Comparison of ENCODE assay signal across 25 cellular contexts in genomic region chr7:45061352-45061751, GRCh38. TPM values are rescaled to one million over a fixed set of nuclear protein-coding genes. Genes with fewer than 3 reads are reported as not detected.
DNase-seq lines count a peak whose midpoint lies in the region; ATAC-seq, FAIRE-seq and TF ChIP-seq lines count a peak whose summit lies in the region.
"Had no signal": no experiment of that assay in that cellular context is flagged by ENCODE, and none has a peak within 500 bp of the region (broad histone marks: within the 10 kb centered on the region; RNA-seq: fewer than 3 reads in every experiment).

No MANE protein-coding gene starts in this region.

- SMC1A ChIA-PET in GM12878 (lab: Charles Lee; ENCODE audit: uncharacterized antibody, unreplicated experiment) = interaction anchor here (1.1 to 2.2 kb wide), 4 partner anchors 9 to 88 kb away, joined by 3 to 6 read pairs (median 4); no protein-coding TSS in a partner anchor

- 95% methylated on average over 2 of the region's 2 CpGs for WGBS in GM12878 (ENCODE audit: insufficient coverage, insufficient replicate concordance, low lambda C conversion rate, missing lambda C conversion rate)

- H3K4me3 ChIP-seq in KMS-11 (IDR thresholded peaks at IDR 0.05; ENCODE audit: insufficient read depth, low read depth, low read length) (no peak overlapping the region), GM12878 (no peak overlapping the region)
- H3K4me3 ChIP-seq: left ventricle myocardium inferior, neural progenitor cell, Peyer's patch had no signal

- in situ Hi-C loops in GM12878 (cut with MboI) = no loop called here

- peaks cover 12% of the 10 kb centered on the region; the same call in 1 of the 2 replicates for H3K36me3 ChIP-seq in KMS-11 (ENCODE audit: insufficient read depth)
- H3K36me3 ChIP-seq in GM12878 (ENCODE audit: control insufficient read depth in 2 of 2, insufficient read depth in 2 of 2, low read length in 1 of 2) = peaks cover 14 to 31% of the 10 kb centered on the region in 2 experiments
- H3K36me3 ChIP-seq: neural progenitor cell had no signal

- intact Hi-C loops in GM12878 (cut with micrococcal nuclease; ENCODE audit: unreplicated experiment) = no loop called here

- no peaks in the 10 kb centered on the region for H3K9me3 Mint-ChIP-seq in activated T-cell treated with anti-CD3 and anti-CD28 coated beads, Interleukin-2, amount 50 U/mL, for 72 hours
- H3K9me3 Mint-ChIP-seq in natural killer cell treated with Interleukin-12 subunit alpha and Interleukin-12 subunit beta and Interleukin-15 and Interleukin-18, amount 100 ng/mL, for 72 hours = no peaks in the 10 kb centered on the region
- H3K9me3 Mint-ChIP-seq: neural progenitor cell had no signal

- no peak for TF ChIP-seq EP300 in GM12878 (IDR thresholded peaks at IDR 0.05; ENCODE audit: borderline replicate concordance in 1 of 2, control insufficient read depth in 1 of 2, low read depth in 2 of 2, low read length in 2 of 2)

- DNase-seq in activated T-cell treated with anti-CD3 and anti-CD28 coated beads, Interleukin-2, amount 50 U/mL, for 72 hours = no peak
- no peak for DNase-seq in activated T-cell treated with anti-CD3 and anti-CD28 coated beads, Interleukin-2, amount 50 U/mL, for 48 hours
- DNase-seq in GM12878 (ENCODE audit: low read depth, low spot score) (no peak), NK-92 (lab: John Stamatoyannopoulos, UW; ENCODE audit: unreplicated experiment) (no peak)
- no peak for DNase-seq in natural killer cell treated with Interleukin-12 subunit alpha and Interleukin-12 subunit beta and Interleukin-15 and Interleukin-18, amount 100 ng/mL, for 72 hours (ENCODE audit: low spot score)
- DNase-seq in activated effector memory CD4-positive, alpha-beta T cell treated with Interleukin-2 at 50 U/mL for 16 hours = no peak
- DNase-seq: activated CD4-positive, CD25-positive, alpha-beta regulatory T cell; C1 segment of cervical spinal cord; DMS 273 treated with DMSO at 0.1 percent for 48 hours; erythroblast; foreskin keratinocyte; left ventricle myocardium inferior; midbrain; MM.1S; NCI-H1436 treated with DMSO at 0.1 percent for 48 hours; NCI-H510A treated with DMSO at 0.1 percent for 48 hours; Peyer's patch had no signal

- H3K79me2 ChIP-seq in KMS-11 (ENCODE audit: insufficient read depth, low read depth) = peaks cover 73% of the 10 kb centered on the region
- peaks cover 19% of the 10 kb centered on the region for H3K79me2 ChIP-seq in GM12878 (ENCODE audit: control insufficient read depth, insufficient read depth, low read length)

- CTCF ChIA-PET in GM12878 (lab: Yijun Ruan, JAX) = interaction anchor here (0.8 to 0.9 kb wide), 2 partner anchors 41 to 75 kb away, joined by 3 read pairs; no protein-coding TSS in a partner anchor

- H3K27me3 ChIP-seq in KMS-11 (ENCODE audit: insufficient read depth, low read depth) (no peaks in the 10 kb centered on the region), GM12878 (replicated peaks in 1 of 2; ENCODE audit: control insufficient read depth in 2 of 2, insufficient read depth in 2 of 2, low read length in 1 of 2) (no peaks in the 10 kb centered on the region)
- H3K27me3 ChIP-seq: foreskin keratinocyte, neural progenitor cell, Peyer's patch had no signal

- no peak overlapping the region for H3K9ac ChIP-seq in KMS-11
- H3K9ac ChIP-seq in GM12878 (ENCODE audit: control insufficient read depth, insufficient read depth, low read length) = no peak overlapping the region
- H3K9ac ChIP-seq: neural progenitor cell had no signal

- peak; percentile 31 for FAIRE-seq in GM12878 (lab: Jason Lieb, UNC)
- FAIRE-seq: astrocyte, GM18507, urothelium cell line had no signal

- peaks cover 40% of the 10 kb centered on the region for H3K4me1 ChIP-seq in KMS-11 (ENCODE audit: low read depth, poor library complexity, severe bottlenecking)
- 0 out of 2 replicates have a peak, but pooled peaks cover 8% of the 10 kb centered on the region for H3K4me1 ChIP-seq in GM12878 (ENCODE audit: control insufficient read depth, insufficient read depth, low read length)
- H3K4me1 ChIP-seq: foreskin keratinocyte, neural progenitor cell, Peyer's patch had no signal

- no peak for TF ChIP-seq CTCF in KMS-11 (conservative IDR thresholded peaks at IDR 0.05; ENCODE audit: low read depth, low read length)
- TF ChIP-seq CTCF in GM12878 (IDR thresholded peaks at IDR 0.05 in 2 of 3, conservative IDR thresholded peaks at IDR 0.05 in 1 of 3; ENCODE audit: control insufficient read depth in 2 of 3, extremely low read depth in 1 of 3, insufficient read depth in 1 of 3, low read depth in 3 of 3, low read length in 3 of 3) = no peak

- H2AFZ ChIP-seq in KMS-11 (ENCODE audit: low read depth) (no peak overlapping the region), GM12878 (ENCODE audit: control insufficient read depth, low read depth, low read length) (no peak overlapping the region)
- H2AFZ ChIP-seq: neural progenitor cell had no signal

- POLR2A ChIA-PET in GM12878 (lab: Charles Lee) = interaction anchor here (0.6 to 1.0 kb wide), 2 partner anchors 49 to 60 kb away, joined by 3 read pairs; no protein-coding TSS in a partner anchor

- H3K36me3 Mint-ChIP-seq in activated T-cell treated with anti-CD3 and anti-CD28 coated beads, Interleukin-2, amount 50 U/mL, for 72 hours (ENCODE audit: insufficient read depth in 2 of 2) = peaks cover 8 to 33% of the 10 kb centered on the region in 2 donors
- H3K36me3 Mint-ChIP-seq in natural killer cell treated with Interleukin-12 subunit alpha and Interleukin-12 subunit beta and Interleukin-15 and Interleukin-18, amount 100 ng/mL, for 72 hours = peaks cover 11% of the 10 kb centered on the region

- peak overlapping the region; percentile 26 for H3K4me2 ChIP-seq in KMS-11
- no peak overlapping the region for H3K4me2 ChIP-seq in GM12878 (ENCODE audit: control insufficient read depth, insufficient read depth)
- H3K4me2 ChIP-seq: neural progenitor cell had no signal

- peak overlapping the region; percentile 90 for H3K27ac Mint-ChIP-seq in activated T-cell treated with anti-CD3 and anti-CD28 coated beads, Interleukin-2, amount 50 U/mL, for 72 hours
- peak overlapping the region; percentile 22 to 67 for H3K27ac Mint-ChIP-seq in natural killer cell treated with Interleukin-12 subunit alpha and Interleukin-12 subunit beta and Interleukin-15 and Interleukin-18, amount 100 ng/mL, for 72 hours
- H3K27ac Mint-ChIP-seq: neural progenitor cell had no signal

- H4K20me1 ChIP-seq in KMS-11 (ENCODE audit: insufficient read depth) = 0 out of 2 replicates have a peak, but pooled peaks cover 10% of the 10 kb centered on the region
- peaks cover 4% of the 10 kb centered on the region; the same call in 1 of the 2 replicates for H4K20me1 ChIP-seq in GM12878 (ENCODE audit: control insufficient read depth, insufficient read depth)

- RAD21 ChIA-PET in GM12878 (lab: Charles Lee; ENCODE audit: unreplicated experiment) = interaction anchor here (0.7 to 1.2 kb wide), 5 partner anchors 16 to 88 kb away, joined by 3 to 5 read pairs (median 4); no protein-coding TSS in a partner anchor

- H3K9me3 ChIP-seq in GM12878 (replicated peaks; ENCODE audit: control insufficient read depth, insufficient read depth, low read length) = no peaks in the 10 kb centered on the region
- H3K9me3 ChIP-seq: left ventricle myocardium inferior, Peyer's patch had no signal

- peaks cover 49% of the 10 kb centered on the region for H3K4me1 Mint-ChIP-seq in activated T-cell treated with anti-CD3 and anti-CD28 coated beads, Interleukin-2, amount 50 U/mL, for 72 hours (ENCODE audit: low read depth)
- H3K4me1 Mint-ChIP-seq in natural killer cell treated with Interleukin-12 subunit alpha and Interleukin-12 subunit beta and Interleukin-15 and Interleukin-18, amount 100 ng/mL, for 72 hours (ENCODE audit: low read depth in 2 of 2) = peaks cover 51 to 53% of the 10 kb centered on the region in 2 donors
- H3K4me1 Mint-ChIP-seq: neural progenitor cell had no signal

- no peaks in the 10 kb centered on the region for H3K27me3 Mint-ChIP-seq in activated T-cell treated with anti-CD3 and anti-CD28 coated beads, Interleukin-2, amount 50 U/mL, for 72 hours (ENCODE audit: low read depth)
- no peaks in the 10 kb centered on the region for H3K27me3 Mint-ChIP-seq in natural killer cell treated with Interleukin-12 subunit alpha and Interleukin-12 subunit beta and Interleukin-15 and Interleukin-18, amount 100 ng/mL, for 72 hours

- no peak for TF ChIP-seq POLR2A in GM12878 (IDR thresholded peaks at IDR 0.05; ENCODE audit: low read depth, low read length)

- peak in 1 of 2 donors; percentile 15 for ATAC-seq in activated T-cell treated with anti-CD3 and anti-CD28 coated beads, Interleukin-2, amount 50 U/mL, for 72 hours (replicated peaks in 1 of 2)
- ATAC-seq in GM12878 = no peak
- ATAC-seq in natural killer cell treated with Interleukin-12 subunit alpha and Interleukin-12 subunit beta and Interleukin-15 and Interleukin-18, amount 100 ng/mL, for 72 hours = no peak
- ATAC-seq in GM21526 (IDR thresholded peaks at IDR 0.05; ENCODE audit: low FRiP score, unreplicated experiment) = no peak
- ATAC-seq: foreskin keratinocyte, HCT116 had no signal

- H3K27ac ChIP-seq in KMS-11 (peak overlapping the region; percentile 4; the same call in 1 of the 2 replicates), GM12878 (ENCODE audit: control insufficient read depth, insufficient read depth) (0 out of 2 replicates have a peak overlapping the region, but pooled peaks have one; percentile 1)
- H3K27ac ChIP-seq: foreskin keratinocyte, left ventricle myocardium inferior, neural progenitor cell, Peyer's patch had no signal

- no peak for TF ChIP-seq RAD21 in GM12878 (IDR thresholded peaks at IDR 0.05; ENCODE audit: insufficient read depth, low read depth, low read length)

- H3K4me3 Mint-ChIP-seq in activated T-cell treated with anti-CD3 and anti-CD28 coated beads, Interleukin-2, amount 50 U/mL, for 72 hours = no peak overlapping the region
- H3K4me3 Mint-ChIP-seq in natural killer cell treated with Interleukin-12 subunit alpha and Interleukin-12 subunit beta and Interleukin-15 and Interleukin-18, amount 100 ng/mL, for 72 hours = no peak overlapping the region
- H3K4me3 Mint-ChIP-seq: neural progenitor cell had no signal

- BruUV-seq in GM12878 (replicated peaks; lab: Mats Ljungman, UMichigan) = no TSS peak

RNA-seq across cellular contexts. Expression of gene NACAD, which starts 27.4 kb away (rescaled TPM):
- total RNA-seq in activated T-cell treated with anti-CD3 and anti-CD28 coated beads, Interleukin-2, amount 50 U/mL, for 72 hours = under 1 TPM; 0.36 to 0.76 TPM
- total RNA-seq in GM12878 (2013; cell fraction: nucleolus; rRNA removed) = 0.10 TPM in 1 of 2 replicates, not detected in the other
- total RNA-seq in GM12878 (2014; rRNA removed) (not detected in 2 replicates), GM12878 (2014; rRNA removed; fragmentation: Illumina TruSeq; extraction: Trizol) (not detected in 2 replicates), GM12878 (2021) (not detected in 2 replicates)
- not detected for polyA plus RNA-seq in GM12878 (2011; ENCODE audit: low read depth)
- polyA plus RNA-seq in GM12878 (2011; rRNA removed) (not detected in 2 replicates), GM12878 (2014; fragmentation: Illumina TruSeq; extraction: Trizol) (not detected in 2 replicates), GM12878 (2014; fragmentation: Nextera tagmentation; extraction: Ambion mirVana) (not detected), GM12878 (2014; rRNA removed) (not detected in 2 replicates), GM12878 (2016; fragmentation: Nextera tagmentation; extraction: Ambion mirVana) (not detected)
- polyA plus RNA-seq in GM12878 (2011; cell fraction: cytosol; rRNA removed) = 0.03 TPM in 1 of 2 replicates, not detected in the other
- polyA plus RNA-seq in GM12878 (2011; cell fraction: nucleus; rRNA removed) = 0.13 and 0.15 TPM in 2 replicates
- polyA plus RNA-seq in GM12878 (2012) = not detected in 2 replicates
- not detected in 2 replicates for polyA minus RNA-seq in GM12878 (2011; rRNA and poly(A)+ RNA removed)
- polyA minus RNA-seq in GM12878 (2011; cell fraction: cytosol; rRNA and poly(A)+ RNA removed) = not detected in 2 replicates
- not detected in 2 replicates for polyA minus RNA-seq in GM12878 (2011; cell fraction: nucleus; rRNA and poly(A)+ RNA removed)
- 1 to 10 TPM; 1.1 to 1.9 TPM for total RNA-seq in natural killer cell treated with Interleukin-12 subunit alpha and Interleukin-12 subunit beta and Interleukin-15 and Interleukin-18, amount 100 ng/mL, for 72 hours
- total RNA-seq: G401 had no signal

RNA-seq across cellular contexts. Expression of gene TBRG4, which starts 50.1 kb away (rescaled TPM):
- 100 to 1,000 TPM; 107 to 118 TPM for total RNA-seq in activated T-cell treated with anti-CD3 and anti-CD28 coated beads, Interleukin-2, amount 50 U/mL, for 72 hours
- total RNA-seq in GM12878 (2013; cell fraction: nucleolus; rRNA removed) = 249 and 291 TPM in 2 replicates
- total RNA-seq in GM12878 (2014; rRNA removed) (124 and 128 TPM in 2 replicates), GM12878 (2014; rRNA removed; fragmentation: Illumina TruSeq; extraction: Trizol) (54.5 and 59.6 TPM in 2 replicates), GM12878 (2021) (109 and 117 TPM in 2 replicates)
- polyA plus RNA-seq in GM12878 (2011; ENCODE audit: low read depth) = 60.7 TPM
- polyA plus RNA-seq in GM12878 (2011; rRNA removed) (79.4 and 126 TPM in 2 replicates), GM12878 (2014; fragmentation: Illumina TruSeq; extraction: Trizol) (58.8 and 119 TPM in 2 replicates), GM12878 (2014; fragmentation: Nextera tagmentation; extraction: Ambion mirVana) (10 to 100 TPM in 1 of 2 experiments, 1 to 10 TPM in 1; 8.4 to 13.3 TPM), GM12878 (2014; rRNA removed) (104 and 111 TPM in 2 replicates), GM12878 (2016; fragmentation: Nextera tagmentation; extraction: Ambion mirVana) (100 to 1,000 TPM; 124 to 130 TPM)
- polyA plus RNA-seq in GM12878 (2011; cell fraction: cytosol; rRNA removed) = 124 and 201 TPM in 2 replicates
- polyA plus RNA-seq in GM12878 (2011; cell fraction: nucleus; rRNA removed) = 523 and 538 TPM in 2 replicates
- polyA plus RNA-seq in GM12878 (2012) = 68.8 and 75.2 TPM in 2 replicates
- polyA minus RNA-seq in GM12878 (2011; rRNA and poly(A)+ RNA removed) = 145 and 219 TPM in 2 replicates
- 56.4 and 73.5 TPM in 2 replicates for polyA minus RNA-seq in GM12878 (2011; cell fraction: cytosol; rRNA and poly(A)+ RNA removed)
- polyA minus RNA-seq in GM12878 (2011; cell fraction: nucleus; rRNA and poly(A)+ RNA removed) = 184 and 261 TPM in 2 replicates
- total RNA-seq in natural killer cell treated with Interleukin-12 subunit alpha and Interleukin-12 subunit beta and Interleukin-15 and Interleukin-18, amount 100 ng/mL, for 72 hours = 100 to 1,000 TPM; 123 to 211 TPM
